ENCODE assay signal across 9 cellular contexts in the genomic region with DNA sequence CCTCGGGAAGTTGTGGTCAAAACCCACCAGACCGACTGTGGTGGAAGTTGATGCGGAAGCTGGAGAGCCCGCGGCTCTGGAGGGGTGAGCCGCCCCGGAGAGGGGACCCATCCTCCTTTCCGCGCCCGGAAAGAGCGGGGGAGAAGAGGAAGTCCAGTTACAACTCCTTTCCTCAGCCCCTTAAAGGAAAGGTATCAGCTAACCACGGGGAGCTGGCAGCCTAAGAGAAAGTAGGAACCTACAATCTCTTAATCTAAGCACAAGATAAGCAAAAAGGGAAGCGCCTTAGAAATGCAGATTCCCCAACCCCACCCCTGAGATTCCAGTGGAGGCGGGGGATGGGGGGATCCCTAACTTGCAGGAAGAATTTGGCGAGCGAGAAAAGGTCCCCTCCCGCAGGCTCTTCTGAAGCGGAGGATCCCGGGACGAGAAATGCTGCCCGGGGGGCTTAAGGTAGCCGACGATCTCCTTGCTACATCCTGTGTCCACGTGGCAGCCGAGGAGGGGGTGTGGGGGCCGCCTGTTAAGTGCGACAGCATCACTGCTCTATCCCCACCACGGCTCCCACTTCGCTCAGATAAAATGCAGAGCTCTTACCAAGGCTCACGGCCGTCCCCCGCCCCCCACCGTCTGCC.
DNase-seq lines count a peak whose midpoint lies in the region; ATAC-seq, FAIRE-seq and TF ChIP-seq lines count a peak whose summit lies in the region.
"Had no signal": no experiment of that assay in that cellular context is flagged by ENCODE, and none has a peak within 500 bp of the region (broad histone marks: within the 10 kb centered on the region; RNA-seq: fewer than 3 reads in every experiment).

No MANE protein-coding gene starts in this region.

- no peaks in the 10 kb centered on the region for H3K36me3 Mint-ChIP-seq in activated naive CD8-positive, alpha-beta T cell treated with anti-CD3 and anti-CD28 coated beads, Interleukin-2, amount 10 ng/mL, durations not matched to agents 7 days and 5 days
- H3K36me3 Mint-ChIP-seq: activated naive CD4-positive, alpha-beta T cell treated with anti-CD3 and anti-CD28 coated beads, Interleukin-2, amount 50 U/mL, for 72 hours had no signal

- H3K36me3 ChIP-seq in ACC112 (ENCODE audit: insufficient read depth, low read length), result no peaks in the 10 kb centered on the region

- no peaks in the 10 kb centered on the region for H3K4me1 ChIP-seq in ACC112 (ENCODE audit: control insufficient read depth, insufficient read depth, low read length, unreplicated experiment)

- no peak for FAIRE-seq in urothelium cell line (lab: Jason Lieb, UNC)

- H3K4me1 Mint-ChIP-seq in activated naive CD8-positive, alpha-beta T cell treated with anti-CD3 and anti-CD28 coated beads, Interleukin-2, amount 10 ng/mL, durations not matched to agents 7 days and 5 days, result peaks cover 18% of the 10 kb centered on the region

- peaks cover 53% of the 10 kb centered on the region for H3K27me3 Mint-ChIP-seq in activated naive CD8-positive, alpha-beta T cell treated with anti-CD3 and anti-CD28 coated beads, Interleukin-2, amount 10 ng/mL, durations not matched to agents 7 days and 5 days

- no peak overlapping the region for H3K27ac ChIP-seq in ACC112 (ENCODE audit: low read depth, low read length)

- H2AFZ ChIP-seq in ACC112 (ENCODE audit: low read length, unreplicated experiment), result peak overlapping the region; percentile 83

- TF ChIP-seq CTCF in HFF-Myc (IDR thresholded peaks at IDR 0.05; ENCODE audit: low read depth, low read length, missing control alignments), result no peak

- no peak for DNase-seq in HFF-Myc (ENCODE audit: extremely low read depth, low read depth)
- DNase-seq in activated naive CD8-positive, alpha-beta T cell treated with anti-CD3 and anti-CD28 coated beads, Interleukin-2, amount 10 ng/mL, durations not matched to agents 7 days and 5 days, result peak; percentile 33
- peak; percentile 63 for DNase-seq in islet precursor cell
- peak; percentile 57 for DNase-seq in urothelium cell line (ENCODE audit: low spot score)
- DNase-seq in NCI-H226, result no peak
- no peak for DNase-seq in NCI-H345 treated with DMSO at 0.1 percent for 48 hours (lab: John Stamatoyannopoulos, UW; ENCODE audit: unreplicated experiment)

- H3K4me3 Mint-ChIP-seq in activated naive CD8-positive, alpha-beta T cell treated with anti-CD3 and anti-CD28 coated beads, Interleukin-2, amount 10 ng/mL, durations not matched to agents 7 days and 5 days, result peak overlapping the region; percentile 79

- peaks cover 21% of the 10 kb centered on the region for H3K27me3 ChIP-seq in ACC112 (ENCODE audit: insufficient read depth, low read length)

- H3K4me3 ChIP-seq in ACC112 (ENCODE audit: low read depth, low read length), result peak overlapping the region; percentile 92
- H3K4me3 ChIP-seq in HFF-Myc (replicated peaks; ENCODE audit: low read depth, low read length), result peak overlapping the region; percentile 73

- H3K27ac Mint-ChIP-seq in activated naive CD8-positive, alpha-beta T cell treated with anti-CD3 and anti-CD28 coated beads, Interleukin-2, amount 10 ng/mL, durations not matched to agents 7 days and 5 days, result no peak overlapping the region
- H3K27ac Mint-ChIP-seq: activated naive CD4-positive, alpha-beta T cell treated with anti-CD3 and anti-CD28 coated beads, Interleukin-2, amount 50 U/mL, for 72 hours had no signal

- no peaks in the 10 kb centered on the region for H3K9me3 Mint-ChIP-seq in activated naive CD8-positive, alpha-beta T cell treated with anti-CD3 and anti-CD28 coated beads, Interleukin-2, amount 10 ng/mL, durations not matched to agents 7 days and 5 days
- H3K9me3 Mint-ChIP-seq: activated naive CD4-positive, alpha-beta T cell treated with anti-CD3 and anti-CD28 coated beads, Interleukin-2, amount 50 U/mL, for 72 hours had no signal

- peaks cover 4% of the 10 kb centered on the region for H3K79me2 ChIP-seq in ACC112 (ENCODE audit: control insufficient read depth, insufficient read depth, low read length, unreplicated experiment)

- ATAC-seq in activated naive CD8-positive, alpha-beta T cell treated with anti-CD3 and anti-CD28 coated beads, Interleukin-2, amount 10 ng/mL, durations not matched to agents 7 days and 5 days (ENCODE audit: low read depth), result peak; percentile 39
- no peak for ATAC-seq in HG02759 (IDR thresholded peaks at IDR 0.05; ENCODE audit: unreplicated experiment)

- POLR2A ChIA-PET in activated naive CD8-positive, alpha-beta T cell treated with anti-CD3 and anti-CD28 coated beads, Interleukin-2, amount 10 ng/mL, durations not matched to agents 7 days and 5 days (lab: Charles Lee), result no interaction called here

Comparison
In these comparisons a context has a peak if more than half of its experiments do, and no peak if none do; other contexts are left out.
1. DNase-seq: peak in activated naive CD8-positive, alpha-beta T cell treated with anti-CD3 and anti-CD28 coated beads, Interleukin-2, amount 10 ng/mL, durations not matched to agents 7 days and 5 days (single experiment), islet precursor cell (single experiment) and urothelium cell line (single experiment); none in HFF-Myc (single experiment), NCI-H226 (single experiment) and NCI-H345 treated with DMSO at 0.1 percent for 48 hours (single experiment).